Comparison of ENCODE assay signal across 15 cellular contexts in genomic region chr5:43363445-43364152, GRCh38. TPM values are rescaled to one million over a fixed set of nuclear protein-coding genes. Genes with fewer than 3 reads are reported as not detected.
"Had no signal": no experiment of that assay in that cellular context is flagged by ENCODE, and none has a peak within 500 bp of the region (broad histone marks: within the 10 kb centered on the region; RNA-seq: fewer than 3 reads in every experiment).

No MANE protein-coding gene starts in this region.

- H3K4me1 ChIP-seq: right atrium auricular region had no signal

- H3K79me2 ChIP-seq: hepatocyte had no signal

- DNase-seq: activated naive CD4-positive, alpha-beta T cell treated with anti-CD3 and anti-CD28 coated beads for 36 hours; activated naive CD8-positive, alpha-beta T cell treated with anti-CD3 and anti-CD28 coated beads, Interleukin-2, amount 50 U/mL, for 24 hours; dermis blood vessel endothelial cell; effector memory CD8-positive, alpha-beta T cell; left ventricle myocardium superior; mesendoderm; nucleus accumbens; small intestine; stimulated activated CD4-positive, alpha-beta T cell treated with anti-CD3 and anti-CD28 coated beads, Interleukin-4, amount 100 ng/mL, for 24 hours; stimulated activated naive CD4-positive, alpha-beta T cell treated with Interleukin-2 at 50 U/mL for 16 hours had no signal

- H2AFZ ChIP-seq: hepatocyte had no signal

- H3K4me2 ChIP-seq: hepatocyte had no signal

- FAIRE-seq: astrocyte, small intestine had no signal

- H3K36me3 ChIP-seq: right atrium auricular region had no signal

- ATAC-seq: activated naive CD8-positive, alpha-beta T cell treated with anti-CD3 and anti-CD28 coated beads, Interleukin-2, amount 50 U/mL, for 24 hours; effector memory CD8-positive, alpha-beta T cell; left ventricle myocardium superior; natural killer cell treated with Interleukin-12 subunit alpha and Interleukin-12 subunit beta and Interleukin-15 and Interleukin-18, amount 100 ng/mL, for 72 hours had no signal

- H3K4me3 ChIP-seq: hepatocyte, right atrium auricular region had no signal

- H3K27me3 ChIP-seq: hepatocyte, right atrium auricular region had no signal

- H3K27ac ChIP-seq: hepatocyte, right atrium auricular region had no signal

RNA-seq across cellular contexts. Expression of gene CCL28, which starts 48.6 kb away (rescaled TPM):
- total RNA-seq: progenitor cell of endocrine pancreas had no signal
